ENCODE assay signal across 10 cellular contexts in the genomic region with DNA sequence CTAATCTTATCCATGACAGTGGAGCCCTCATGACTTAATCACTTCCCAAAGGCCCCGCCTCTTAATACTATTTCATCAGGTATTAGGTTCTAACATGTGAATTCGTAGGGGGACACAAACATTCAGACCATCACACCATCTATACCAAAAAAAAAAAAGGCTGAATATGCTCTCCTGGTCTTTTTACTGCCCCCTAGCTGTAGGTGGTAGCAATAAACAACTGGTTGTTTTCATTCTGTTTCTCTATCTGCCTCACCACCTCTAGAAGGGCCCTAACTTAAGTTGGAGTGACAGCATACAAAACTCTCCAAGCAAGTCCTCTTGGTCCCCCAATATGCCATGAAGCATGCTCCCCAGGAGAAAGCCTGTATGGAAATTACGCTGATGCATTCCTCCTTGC.
DNase-seq lines count a peak whose midpoint lies in the region; ATAC-seq and TF ChIP-seq lines count a peak whose summit lies in the region.
"Had no signal": no experiment of that assay in that cellular context is flagged by ENCODE, and none has a peak within 500 bp of the region (broad histone marks: within the 10 kb centered on the region; RNA-seq: fewer than 3 reads in every experiment).

No MANE protein-coding gene starts in this region.

- peaks cover 14% of the 10 kb centered on the region for H3K27me3 Mint-ChIP-seq in Caco-2 (ENCODE audit: insufficient read depth, unreplicated experiment)
- peaks cover 12% of the 10 kb centered on the region for H3K27me3 Mint-ChIP-seq in chondrocyte (ENCODE audit: low read depth)
- peaks cover 1 to 15% of the 10 kb centered on the region in 2 donors for H3K27me3 Mint-ChIP-seq in CD8-positive, alpha-beta memory T cell

- no peaks in the 10 kb centered on the region for H3K36me3 Mint-ChIP-seq in Caco-2 (ENCODE audit: insufficient read depth, unreplicated experiment)
- H3K36me3 Mint-ChIP-seq in chondrocyte (ENCODE audit: low read depth): no peaks in the 10 kb centered on the region
- no peaks in the 10 kb centered on the region for H3K36me3 Mint-ChIP-seq in CD8-positive, alpha-beta memory T cell

- no peaks in the 10 kb centered on the region for H3K9me3 ChIP-seq in Caco-2
- no peaks in the 10 kb centered on the region for H3K9me3 ChIP-seq in CD8-positive, alpha-beta memory T cell (ENCODE audit: low read length)

- BruUV-seq in Caco-2 (replicated peaks; lab: Mats Ljungman, UMichigan): no TSS peak

- POLR2A ChIA-PET in Caco-2 (lab: Charles Lee): no interaction called here
- POLR2A ChIA-PET in CD8-positive, alpha-beta memory T cell (lab: Charles Lee): no interaction called here

- H3K4me1 Mint-ChIP-seq in Caco-2 (ENCODE audit: low read depth, unreplicated experiment) (no peaks in the 10 kb centered on the region), chondrocyte (ENCODE audit: low read depth) (no peaks in the 10 kb centered on the region)
- H3K4me1 Mint-ChIP-seq in CD8-positive, alpha-beta memory T cell: no peaks in the 10 kb centered on the region

- H3K4me1 ChIP-seq in Caco-2: no peaks in the 10 kb centered on the region
- no peaks in the 10 kb centered on the region for H3K4me1 ChIP-seq in CD8-positive, alpha-beta memory T cell (ENCODE audit: insufficient read depth, low read length)

- H3K27ac Mint-ChIP-seq in Caco-2 (ENCODE audit: unreplicated experiment) (no peak overlapping the region), chondrocyte (ENCODE audit: unreplicated experiment) (no peak overlapping the region)
- H3K27ac Mint-ChIP-seq in CD8-positive, alpha-beta memory T cell: no peak overlapping the region

- no peaks in the 10 kb centered on the region for H3K36me3 ChIP-seq in Caco-2 (ENCODE audit: control insufficient read depth, insufficient read depth, low read length)
- no peaks in the 10 kb centered on the region for H3K36me3 ChIP-seq in CD8-positive, alpha-beta memory T cell (ENCODE audit: insufficient read depth, low read length)

- H3K27me3 ChIP-seq in Caco-2 (replicated peaks; ENCODE audit: control insufficient read depth, insufficient read depth, low read length): no peaks in the 10 kb centered on the region; the same call in 1 of the 2 replicates
- H3K27me3 ChIP-seq in CD8-positive, alpha-beta memory T cell (ENCODE audit: insufficient read depth, low read length, poor library complexity, severe bottlenecking): no peaks in the 10 kb centered on the region

- H3K27ac ChIP-seq in CD8-positive, alpha-beta memory T cell (ENCODE audit: low read depth, low read length): no peak overlapping the region

- H3K9me3 Mint-ChIP-seq in Caco-2 (ENCODE audit: unreplicated experiment) (no peaks in the 10 kb centered on the region), chondrocyte (ENCODE audit: low read depth) (no peaks in the 10 kb centered on the region)
- peaks cover 0 to 6% (median 2%) of the 10 kb centered on the region in 5 donors for H3K9me3 Mint-ChIP-seq in CD8-positive, alpha-beta memory T cell

- DNase-seq in Caco-2 (no peak), HT-29 (ENCODE audit: low spot score) (peak; percentile 7), chondrocyte (ENCODE audit: low spot score) (no peak), mucosa of gallbladder (ENCODE audit: low spot score) (no peak), NCI-H2171 (lab: John Stamatoyannopoulos, UW) (no peak), UCSD-AML1 (lab: John Stamatoyannopoulos, UW; ENCODE audit: unreplicated experiment) (no peak)
- no peak for DNase-seq in CD8-positive, alpha-beta memory T cell
- DNase-seq: DMS79 treated with DMSO at 0.1 percent for 48 hours, islet precursor cell had no signal

- peak; percentile 59 for ATAC-seq in GM19452 (IDR thresholded peaks at IDR 0.05; ENCODE audit: unreplicated experiment)

- H3K4me3 ChIP-seq in Caco-2 (ENCODE audit: low read depth, low read length): no peak overlapping the region
- no peak overlapping the region for H3K4me3 ChIP-seq in CD8-positive, alpha-beta memory T cell (ENCODE audit: low read length)

- CTCF ChIA-PET in Caco-2 (lab: Charles Lee): interaction anchor here (0.7 kb wide), 1 partner anchor 11 kb away, joined by 3 read pairs; no protein-coding TSS in a partner anchor
- CTCF ChIA-PET in CD8-positive, alpha-beta memory T cell (lab: Charles Lee): no interaction called here

- TF ChIP-seq CTCF in Caco-2 (IDR thresholded peaks at IDR 0.05; ENCODE audit: insufficient read depth in 1 of 2, low read depth in 1 of 2, low read length in 1 of 2, severe bottlenecking in 1 of 2, unreplicated experiment in 1 of 2) (peak; percentile 13 to 19), chondrocyte (IDR thresholded peaks at IDR 0.05) (peak; percentile 37)

- no peak overlapping the region for H3K4me3 Mint-ChIP-seq in Caco-2 (ENCODE audit: unreplicated experiment)
- no peak overlapping the region for H3K4me3 Mint-ChIP-seq in chondrocyte (ENCODE audit: unreplicated experiment)
- no peak overlapping the region for H3K4me3 Mint-ChIP-seq in CD8-positive, alpha-beta memory T cell

- intact Hi-C loops in Caco-2 (cut with micrococcal nuclease; ENCODE audit: unreplicated experiment): loop anchor here (1.0 to 10.0 kb wide), 2 partner anchors 51 to 354 kb away; no protein-coding TSS in a partner anchor
